ENCODE assay signal across 9 cellular contexts in the genomic region with DNA sequence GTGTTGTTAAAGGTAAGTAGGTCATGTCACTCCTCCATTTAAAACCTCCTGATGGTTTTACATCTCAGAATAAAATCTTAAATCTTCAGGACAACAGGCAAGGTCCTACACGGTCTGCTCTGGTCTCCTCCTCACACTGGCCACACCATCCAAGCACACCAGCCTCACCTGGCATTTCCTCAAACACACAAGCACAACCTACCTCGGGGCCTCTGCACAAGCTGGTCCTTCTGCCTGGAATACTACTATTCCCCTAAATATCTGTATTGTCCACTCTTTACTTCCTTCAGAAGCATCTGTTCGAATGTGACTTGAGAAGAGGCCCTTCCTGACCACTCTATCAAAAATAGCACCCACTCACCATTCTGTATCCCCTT. TPM values are rescaled to one million over a fixed set of nuclear protein-coding genes. Genes with fewer than 3 reads are reported as not detected.
DNase-seq lines count a peak whose midpoint lies in the region; ATAC-seq and TF ChIP-seq lines count a peak whose summit lies in the region.
"Had no signal": no experiment of that assay in that cellular context is flagged by ENCODE, and none has a peak within 500 bp of the region (broad histone marks: within the 10 kb centered on the region; RNA-seq: fewer than 3 reads in every experiment).

No MANE protein-coding gene starts in this region.

- H3K4me3 Mint-ChIP-seq in CD4-positive, alpha-beta T cell = peak overlapping the region; percentile 83
- H3K4me3 Mint-ChIP-seq in osteocyte (ENCODE audit: unreplicated experiment) = peak overlapping the region; percentile 92

- DNase-seq in CD4-positive, alpha-beta T cell = no peak
- DNase-seq in LNCaP clone FGC (ENCODE audit: low read depth) = no peak
- peak; percentile 1 for DNase-seq in ecto neural progenitor cell (ENCODE audit: low spot score)
- no peak for DNase-seq in osteocyte (ENCODE audit: extremely low spot score, unreplicated experiment)
- no peak for DNase-seq in occipital lobe (lab: John Stamatoyannopoulos, UW)
- no peak for DNase-seq in NCI-H187 treated with DMSO at 0.1 percent for 48 hours (lab: John Stamatoyannopoulos, UW)
- DNase-seq in caudate nucleus (lab: John Stamatoyannopoulos, UW) = no peak
- no peak for DNase-seq in NCI-H1417 treated with DMSO at 0.1 percent for 48 hours (lab: John Stamatoyannopoulos, UW)

- no peaks in the 10 kb centered on the region for H3K27me3 Mint-ChIP-seq in CD4-positive, alpha-beta T cell
- no peaks in the 10 kb centered on the region for H3K27me3 Mint-ChIP-seq in osteocyte (ENCODE audit: unreplicated experiment)

- CTCF ChIA-PET in CD4-positive, alpha-beta T cell (lab: Charles Lee) = interaction anchor here (1.1 to 4.8 kb wide), 2 partner anchors 183 to 186 kb away, joined by 5 to 24 read pairs; no protein-coding TSS in a partner anchor

- ATAC-seq in CD4-positive, alpha-beta T cell (ENCODE audit: poor library complexity) = no peak

- H3K27ac Mint-ChIP-seq in CD4-positive, alpha-beta T cell = peak overlapping the region; percentile 61
- peak overlapping the region; percentile 79 for H3K27ac Mint-ChIP-seq in osteocyte (ENCODE audit: unreplicated experiment)

- peaks cover 15% of the 10 kb centered on the region for H3K36me3 Mint-ChIP-seq in CD4-positive, alpha-beta T cell (ENCODE audit: low read depth)
- peaks cover 4% of the 10 kb centered on the region for H3K36me3 Mint-ChIP-seq in osteocyte (ENCODE audit: unreplicated experiment)

- H3K27me3 ChIP-seq in CD4-positive, alpha-beta T cell (ENCODE audit: control insufficient read depth, insufficient read depth, low read length) = no peaks in the 10 kb centered on the region

- H3K9me3 Mint-ChIP-seq in CD4-positive, alpha-beta T cell = no peaks in the 10 kb centered on the region
- H3K9me3 Mint-ChIP-seq in osteocyte (ENCODE audit: unreplicated experiment) = no peaks in the 10 kb centered on the region

- no peaks in the 10 kb centered on the region for H3K9me3 ChIP-seq in CD4-positive, alpha-beta T cell (ENCODE audit: control insufficient read depth, low read length)

- intact Hi-C loops in CD4-positive, alpha-beta T cell (cut with DNase I, micrococcal nuclease) = loop anchor here in 1 of 2 experiments (2.0 to 5.0 kb wide), 3 partner anchors 53 to 277 kb away; a partner anchor contains a TSS

- H3K4me3 ChIP-seq in LNCaP clone FGC (ENCODE audit: low read depth, low read length) = peak overlapping the region; percentile 99

- TF ChIP-seq CTCF in CD4-positive, alpha-beta T cell (IDR thresholded peaks at IDR 0.05) = no peak
- TF ChIP-seq CTCF in LNCaP clone FGC (IDR thresholded peaks at IDR 0.05; ENCODE audit: control insufficient read depth, extremely low read depth, insufficient read depth) (no peak), osteocyte (IDR thresholded peaks at IDR 0.05) (no peak)

- no peak overlapping the region for H3K27ac ChIP-seq in CD4-positive, alpha-beta T cell (ENCODE audit: low read depth, low read length)
- H3K27ac ChIP-seq in caudate nucleus (ENCODE audit: low read depth, low read length) = no peak overlapping the region
- H3K27ac ChIP-seq: epithelial cell of prostate had no signal

- POLR2A ChIA-PET in CD4-positive, alpha-beta T cell (lab: Charles Lee) = interaction anchor here (0.7 to 1.3 kb wide), 4 partner anchors 54 to 270 kb away, joined by 3 read pairs; no protein-coding TSS in a partner anchor

- H3K4me1 Mint-ChIP-seq in CD4-positive, alpha-beta T cell (ENCODE audit: low read depth) = peaks cover 66% of the 10 kb centered on the region
- peaks cover 41% of the 10 kb centered on the region for H3K4me1 Mint-ChIP-seq in osteocyte (ENCODE audit: unreplicated experiment)

RNA-seq across cellular contexts. Expression of a gene that starts 1.8 kb away (rescaled TPM):
- 10 to 100 TPM; 29.1 to 31.5 TPM for total RNA-seq in CD4-positive, alpha-beta T cell
- total RNA-seq in osteocyte (54.3 and 62.1 TPM in 2 replicates), occipital lobe (28.7 TPM)

RNA-seq across cellular contexts. Expression of a gene that starts 1.8 kb away (rescaled TPM):
- total RNA-seq in CD4-positive, alpha-beta T cell = 1 to 10 TPM; 4.1 to 5.2 TPM
- total RNA-seq in osteocyte (8.7 and 10.3 TPM in 2 replicates), occipital lobe (2.5 TPM)

RNA-seq across cellular contexts. Expression of a gene that starts 47.7 kb away (rescaled TPM):
- 100 to 1,000 TPM; 357 to 368 TPM for total RNA-seq in CD4-positive, alpha-beta T cell
- 12.8 and 15.1 TPM in 2 replicates for total RNA-seq in osteocyte
- 5.9 TPM for total RNA-seq in occipital lobe

RNA-seq across cellular contexts. Expression of a gene that starts 53.9 kb away (rescaled TPM):
- 10 to 100 TPM; 81.2 to 88.6 TPM for total RNA-seq in CD4-positive, alpha-beta T cell
- total RNA-seq in osteocyte (44.5 and 45.4 TPM in 2 replicates), occipital lobe (118 TPM)

RNA-seq across cellular contexts. Expression of a gene that starts 53.9 kb away (rescaled TPM):
- total RNA-seq in CD4-positive, alpha-beta T cell = under 1 TPM in 1 of 2 experiments, not detected in 1; 0.08 TPM
- total RNA-seq in osteocyte = 0.08 and 0.18 TPM in 2 replicates
- 0.31 TPM for total RNA-seq in occipital lobe

Comparison
In these comparisons a context has a peak if more than half of its experiments do, and no peak if none do; other contexts are left out.
1. RNA of a gene that starts 47.7 kb away (total RNA-seq): 357 to 368 TPM in CD4-positive, alpha-beta T cell; 12.8 to 15.1 TPM in osteocyte and 5.9 TPM in occipital lobe (single experiment); every median in the first group is over 10 times any median in the second.